In genomic region chr3:144522461-144522860, GRCh38 we compare ENCODE assay signal across 3 cellular contexts.
"Had no signal": no experiment of that assay in that cellular context is flagged by ENCODE, and none has a peak within 500 bp of the region (broad histone marks: within the 10 kb centered on the region; RNA-seq: fewer than 3 reads in every experiment).

No MANE protein-coding gene starts in this region.

- DNase-seq: GDM1, GF-D8 had no signal

- ATAC-seq: GM12878 had no signal

- H3K4me3 ChIP-seq: GM12878 had no signal
